In genomic region chr2:239787651-239788050, GRCh38 we compare ENCODE assay signal across 16 cellular contexts.
DNase-seq lines count a peak whose midpoint lies in the region; ATAC-seq and TF ChIP-seq lines count a peak whose summit lies in the region.
"Had no signal": no experiment of that assay in that cellular context is flagged by ENCODE, and none has a peak within 500 bp of the region (broad histone marks: within the 10 kb centered on the region; RNA-seq: fewer than 3 reads in every experiment).

No MANE protein-coding gene starts in this region.

- H3K9ac ChIP-seq in H9 (ENCODE audit: extremely low read depth, insufficient read length, low read length) = no peak overlapping the region

- no peaks in the 10 kb centered on the region for H3K79me1 ChIP-seq in H9 (ENCODE audit: insufficient read depth, low read depth, low read length, poor library complexity, severe bottlenecking)

- no peak overlapping the region for H4K5ac ChIP-seq in H9 (ENCODE audit: insufficient read length, low read depth, low read length)

- no CpG with 5 or more reads among the region's 5 CpGs for WGBS in H9 (ENCODE audit: extremely low coverage, insufficient read length, low lambda C conversion rate)
- 67 to 76% methylated on average over 4 to 5 of the region's 5 CpGs for WGBS in gastroesophageal sphincter (ENCODE audit: low coverage in 1 of 2), 2 donors

- H3K4me2 ChIP-seq in H9 (ENCODE audit: insufficient read depth, insufficient read length, low read length) = no peak overlapping the region
- H3K4me2 ChIP-seq: A549 had no signal

- no peak overlapping the region for H2BK5ac ChIP-seq in H9 (ENCODE audit: insufficient read length, low read length)

- TF ChIP-seq EP300 in gastroesophageal sphincter (IDR thresholded peaks at IDR 0.05) = no peak

- H3K4me1 Mint-ChIP-seq in H9 = peaks cover 6 to 7% of the 10 kb centered on the region in 2 experiments; a peak in 3 of 4 replicates

- TF ChIP-seq POLR2A in gastroesophageal sphincter (IDR thresholded peaks at IDR 0.05) = no peak

- no peak overlapping the region for H3K18ac ChIP-seq in H9 (ENCODE audit: insufficient read length, low read depth, low read length)

- H3K27me3 ChIP-seq in H9 (ENCODE audit: insufficient read depth, low read length) = no peaks in the 10 kb centered on the region
- H3K27me3 ChIP-seq in gastroesophageal sphincter = no peaks in the 10 kb centered on the region
- H3K27me3 ChIP-seq: BE2C had no signal

- H2AK5ac ChIP-seq in H9 (ENCODE audit: insufficient read length, low read length) = no peak overlapping the region

- H3T11ph ChIP-seq in H9 (ENCODE audit: low read length) = no peak overlapping the region

- H3K4me1 ChIP-seq in H9 (ENCODE audit: insufficient read depth, low read length) = no peaks in the 10 kb centered on the region
- peaks cover 0 to 12% (median 4%) of the 10 kb centered on the region in 3 donors for H3K4me1 ChIP-seq in gastroesophageal sphincter
- H3K4me1 ChIP-seq: A549, BE2C, HAP-1 had no signal

- H4K20me1 ChIP-seq in H9 (ENCODE audit: control insufficient read depth, insufficient read depth, insufficient read length) = no peaks in the 10 kb centered on the region

- no peaks in the 10 kb centered on the region for H3K79me2 ChIP-seq in H9 (ENCODE audit: insufficient read depth, low read length)

- no peak overlapping the region for H4K8ac ChIP-seq in H9 (replicated peaks; ENCODE audit: insufficient read length, low read depth, low read length)

- no peaks in the 10 kb centered on the region for H3K36me3 ChIP-seq in gastroesophageal sphincter
- H3K36me3 ChIP-seq: BE2C, HAP-1 had no signal

- H3K4ac ChIP-seq in H9 (ENCODE audit: low read depth, low read length) = no peak overlapping the region

- no peak overlapping the region for H2AFZ ChIP-seq in H9 (ENCODE audit: low read length)

- peaks cover 0 to 5% (median 2%) of the 10 kb centered on the region in 3 experiments; a peak in 3 of 7 replicates for H3K36me3 Mint-ChIP-seq in H9 (ENCODE audit: insufficient read depth in 1 of 3, low read depth in 3 of 3)
- H3K36me3 Mint-ChIP-seq: CD4-positive, alpha-beta memory T cell had no signal

- H3K9me3 Mint-ChIP-seq in H9 = peaks cover 10 to 20% of the 10 kb centered on the region in 2 experiments

- H2BK20ac ChIP-seq in H9 (ENCODE audit: low read depth, low read length, poor library complexity, severe bottlenecking) = no peak overlapping the region

- H3K27ac Mint-ChIP-seq in H9 = no peak overlapping the region
- H3K27ac Mint-ChIP-seq: CD4-positive, alpha-beta memory T cell had no signal

- no peaks in the 10 kb centered on the region for H3K9me3 ChIP-seq in H9 (ENCODE audit: control insufficient read depth, low read depth, low read length)
- H3K9me3 ChIP-seq in gastroesophageal sphincter = peaks cover 0 to 8% (median 0%) of the 10 kb centered on the region in 3 donors
- H3K9me3 ChIP-seq: BE2C, HAP-1 had no signal

- no peak overlapping the region for H3K4me3 ChIP-seq in coronary artery
- H3K4me3 ChIP-seq in gastroesophageal sphincter = no peak overlapping the region
- H3K4me3 ChIP-seq: A549, HAP-1 had no signal

- H3K23ac ChIP-seq in H9 (ENCODE audit: insufficient read length, low read depth, low read length) = no peak overlapping the region

- ATAC-seq in HG02610 (IDR thresholded peaks at IDR 0.05; ENCODE audit: unreplicated experiment) = no peak
- no peak for ATAC-seq in gastroesophageal sphincter
- ATAC-seq: A549 had no signal

- no peak overlapping the region for H3K56ac ChIP-seq in H9 (ENCODE audit: insufficient read length, low read depth, low read length)

- no peak for TF ChIP-seq CTCF in H9 (conservative IDR thresholded peaks at IDR 0.05)
- no peak for TF ChIP-seq CTCF in coronary artery (IDR thresholded peaks at IDR 0.05)
- TF ChIP-seq CTCF in gastroesophageal sphincter (IDR thresholded peaks at IDR 0.05) = no peak

- H3K14ac ChIP-seq in H9 (ENCODE audit: insufficient read depth, low read length) = no peak overlapping the region

- intact Hi-C loops in posterior vena cava (cut with DNase I) = no loop called here

- no peaks in the 10 kb centered on the region for H3K23me2 ChIP-seq in H9 (ENCODE audit: insufficient read length, low read depth, low read length, poor library complexity, severe bottlenecking)

- no peak overlapping the region for H2BK15ac ChIP-seq in H9 (ENCODE audit: low read depth, low read length)

- no peak overlapping the region for H2BK120ac ChIP-seq in H9 (ENCODE audit: low read depth, low read length, poor library complexity, severe bottlenecking)

- no peak overlapping the region for H2BK12ac ChIP-seq in H9 (ENCODE audit: insufficient read length, low read depth, low read length)

- H3K4me3 Mint-ChIP-seq in H9 = no peak overlapping the region
- H3K4me3 Mint-ChIP-seq: CD4-positive, alpha-beta memory T cell had no signal

- peaks cover 9% of the 10 kb centered on the region; the same call in 1 of the 2 replicates for H3K27me3 Mint-ChIP-seq in H9 (ENCODE audit: low read depth)

- DNase-seq in H9 (peak; percentile 10), coronary artery (ENCODE audit: low spot score) (peak; percentile 35), posterior vena cava (ENCODE audit: low spot score) (peak; percentile 62), ureter (ENCODE audit: low spot score) (peak; percentile 19)
- no peak for DNase-seq in activated CD4-positive, alpha-beta T cell treated with anti-CD3 and anti-CD28 coated beads, Interleukin-2, amount 50 U/mL, for 4 hours
- DNase-seq: BE2C; CD4-positive, alpha-beta memory T cell; DMS153; DND-41; GDM1; GOT3 had no signal

- H3K27ac ChIP-seq in H9 (ENCODE audit: insufficient read length, low read depth, low read length) (no peak overlapping the region), coronary artery (no peak overlapping the region), gastroesophageal sphincter (no peak overlapping the region)
- H3K27ac ChIP-seq: A549, C4-2B had no signal

- no peak overlapping the region for H4K91ac ChIP-seq in H9 (ENCODE audit: insufficient read length, low read depth, low read length)

Comparison
In these comparisons a context has a peak if more than half of its experiments do, and no peak if none do; other contexts are left out.
1. DNase-seq: peak in H9 (single experiment), coronary artery (single experiment), posterior vena cava (single experiment) and ureter (single experiment); none in activated CD4-positive, alpha-beta T cell treated with anti-CD3 and anti-CD28 coated beads, Interleukin-2, amount 50 U/mL, for 4 hours (0 of 2).